Comparison of ENCODE assay signal across 8 cellular contexts in genomic region chr17:48915459-48916282, GRCh38. TPM values are rescaled to one million over a fixed set of nuclear protein-coding genes. Genes with fewer than 3 reads are reported as not detected.
DNase-seq lines count a peak whose midpoint lies in the region; ATAC-seq and TF ChIP-seq lines count a peak whose summit lies in the region.

No MANE protein-coding gene starts in this region.

- no peaks in the 10 kb centered on the region for H3K9me3 ChIP-seq in A673 (ENCODE audit: low read depth, low read length, poor library complexity, severe bottlenecking)

- intact Hi-C loops in A673 (cut with micrococcal nuclease; ENCODE audit: unreplicated experiment): no loop called here

- H3K36me3 ChIP-seq in A673 (ENCODE audit: insufficient read depth, low read length, poor library complexity, severe bottlenecking): peaks cover 93% of the 10 kb centered on the region

- H3K4me3 ChIP-seq in A673 (ENCODE audit: low read depth, low read length, poor library complexity, severe bottlenecking): no peak overlapping the region

- CTCF ChIA-PET in A673 (lab: Charles Lee): no interaction called here

- no TSS peak for BruUV-seq in A673 (replicated peaks; lab: Mats Ljungman, UMichigan)

- POLR2A ChIA-PET in A673 (lab: Charles Lee; ENCODE audit: low non-redundant PET): no interaction called here

- H3K27me3 ChIP-seq in A673 (replicated peaks; ENCODE audit: insufficient read depth, low read depth, low read length, poor library complexity): no peaks in the 10 kb centered on the region

- peak overlapping the region; percentile 68 for H3K27ac ChIP-seq in A673 (ENCODE audit: low read depth, low read length, poor library complexity, severe bottlenecking)

- ATAC-seq in GM19023 (IDR thresholded peaks at IDR 0.05; ENCODE audit: unreplicated experiment) (peak; percentile 65), HG03432 (IDR thresholded peaks at IDR 0.05; ENCODE audit: unreplicated experiment) (peak; percentile 84), GM19035 (IDR thresholded peaks at IDR 0.05; ENCODE audit: unreplicated experiment) (no peak)

- no peak for TF ChIP-seq CTCF in A673 (conservative IDR thresholded peaks at IDR 0.05; ENCODE audit: low read depth, low read length)

- DNase-seq in A673 (ENCODE audit: low spot score) (peak; percentile 33), fibroblast of gingiva (ENCODE audit: low read depth) (peak; percentile 79), SKM-1 treated with dmso at 0.1 percent for 144 hours (lab: John Stamatoyannopoulos, UW; ENCODE audit: unreplicated experiment) (no peak)
- peak; percentile 39 to 56 for DNase-seq in activated CD4-positive, alpha-beta T cell treated with anti-CD3 and anti-CD28 coated beads, Interleukin-2, amount 50 U/mL, for 24 hours (ENCODE audit: low read depth in 1 of 2, low spot score in 1 of 2)
- DNase-seq in stimulated activated CD4-positive, alpha-beta T cell treated with anti-CD3 and anti-CD28 coated beads, Interleukin-1b, Interleukin-23, amount 100 ng/mL, for 24 hours (ENCODE audit: low read depth in 4 of 4, low spot score in 1 of 4): peak; percentile 24 to 41 (median 30)

- peaks cover 13% of the 10 kb centered on the region for H3K4me1 ChIP-seq in A673 (ENCODE audit: insufficient read depth, low read length, poor library complexity, severe bottlenecking)

RNA-seq across cellular contexts. Expression of gene UBE2Z, which starts 7.5 kb away (rescaled TPM):
- 108 and 114 TPM in 2 replicates for total RNA-seq in A673 (2021)

RNA-seq across cellular contexts. Expression of gene ATP5MC1, which starts 23.1 kb away (rescaled TPM):
- 132 and 136 TPM in 2 replicates for total RNA-seq in A673 (2021)

RNA-seq across cellular contexts. Expression of gene SNF8, which starts 29.0 kb away (rescaled TPM):
- total RNA-seq in A673 (2021): 177 and 188 TPM in 2 replicates

RNA-seq across cellular contexts. Expression of gene GIP, which starts 52.7 kb away (rescaled TPM):
- 0.88 and 1.1 TPM in 2 replicates for total RNA-seq in A673 (2021)
